9 cellular contexts compared by ENCODE assay signal in the genomic region with DNA sequence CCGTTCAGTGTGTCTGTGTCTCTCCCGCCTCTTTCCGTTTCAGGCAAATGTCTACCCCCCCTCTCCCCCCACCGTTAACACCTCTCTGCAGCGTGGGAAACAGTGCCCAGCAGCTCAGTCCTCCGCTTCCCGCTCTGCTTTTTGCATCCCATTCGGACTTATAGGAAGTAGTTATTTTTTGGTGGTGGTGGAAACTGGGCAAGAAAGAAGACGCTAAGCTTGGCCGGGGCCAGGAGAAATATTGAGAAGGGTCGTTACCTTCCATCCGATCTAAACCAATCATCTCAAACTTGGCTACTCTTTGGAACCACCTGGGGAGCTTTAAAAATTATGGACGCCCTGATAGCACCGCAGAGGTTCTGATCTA. TPM values are rescaled to one million over a fixed set of nuclear protein-coding genes. Genes with fewer than 3 reads are reported as not detected.
DNase-seq lines count a peak whose midpoint lies in the region; ATAC-seq, FAIRE-seq and TF ChIP-seq lines count a peak whose summit lies in the region.
"Had no signal": no experiment of that assay in that cellular context is flagged by ENCODE, and none has a peak within 500 bp of the region (broad histone marks: within the 10 kb centered on the region; RNA-seq: fewer than 3 reads in every experiment).

No MANE protein-coding gene starts in this region.

- no peak overlapping the region for H3K27ac ChIP-seq in hepatocyte
- H3K27ac ChIP-seq: neutrophil had no signal

- TF ChIP-seq CTCF in hepatocyte (IDR thresholded peaks at IDR 0.05; ENCODE audit: poor library complexity): no peak

- peak overlapping the region; percentile 97 for H3K4me2 ChIP-seq in hepatocyte

- no peaks in the 10 kb centered on the region for H3K9me3 ChIP-seq in T-helper 17 cell (ENCODE audit: control insufficient read depth, low read length, poor library complexity, severe bottlenecking)
- no peaks in the 10 kb centered on the region for H3K9me3 ChIP-seq in hepatocyte (ENCODE audit: low read depth)
- H3K9me3 ChIP-seq: neutrophil had no signal

- no peaks in the 10 kb centered on the region for H3K9me2 ChIP-seq in hepatocyte (replicated peaks; ENCODE audit: insufficient read depth)

- peaks cover 76% of the 10 kb centered on the region for H3K27me3 ChIP-seq in hepatocyte

- no peak for TF ChIP-seq POLR2A in GM12892 (IDR thresholded peaks at IDR 0.05; ENCODE audit: low read depth, low read length)

- H3K36me3 Mint-ChIP-seq in T-helper 17 cell (ENCODE audit: low read depth): peaks cover 9% of the 10 kb centered on the region
- no peaks in the 10 kb centered on the region for H3K36me3 Mint-ChIP-seq in stimulated activated memory B cell treated with anti-CD40 and anti-IgM and Interleukin-4, amounts not matched to agents 10 μg/mL and 1 μg/mL and 100 μg/mL, for 72 hours

- H3K36me3 ChIP-seq in hepatocyte (replicated peaks; ENCODE audit: insufficient read depth, low read depth): no peaks in the 10 kb centered on the region
- H3K36me3 ChIP-seq: neutrophil had no signal

- DNase-seq in NCI-H510A treated with DMSO at 0.1 percent for 48 hours (lab: John Stamatoyannopoulos, UW) (peak; percentile 70), NCI-H510A (lab: John Stamatoyannopoulos, UW) (no peak), T-helper 17 cell (no peak), hepatocyte (ENCODE audit: low spot score) (no peak), epidermal melanocyte (ENCODE audit: insufficient read length, low spot score) (no peak), GM12892 (ENCODE audit: insufficient read length) (no peak), dedifferentiated amniotic fluid mesenchymal stem cell (ENCODE audit: extremely low spot score) (no peak)

- FAIRE-seq in GM12892 (lab: Jason Lieb, UNC): no peak

- no peak overlapping the region for H3K4me3 ChIP-seq in hepatocyte

- ATAC-seq in T-helper 17 cell: peak; percentile 10
- no peak for ATAC-seq in stimulated activated memory B cell treated with anti-CD40 and anti-IgM and Interleukin-4, amounts not matched to agents 10 μg/mL and 1 μg/mL and 100 μg/mL, for 72 hours

- H4K20me1 ChIP-seq in hepatocyte (ENCODE audit: insufficient read depth, poor library complexity, severe bottlenecking): no peaks in the 10 kb centered on the region

- 7% methylated on average over 14 of the region's 14 CpGs for WGBS in hepatocyte (ENCODE audit: low lambda C conversion rate, missing lambda C conversion rate)

- H3K79me2 ChIP-seq in hepatocyte: no peaks in the 10 kb centered on the region

- H3K4me3 Mint-ChIP-seq in T-helper 17 cell: peak overlapping the region; percentile 93
- peak overlapping the region; percentile 59 for H3K4me3 Mint-ChIP-seq in stimulated activated memory B cell treated with anti-CD40 and anti-IgM and Interleukin-4, amounts not matched to agents 10 μg/mL and 1 μg/mL and 100 μg/mL, for 72 hours

- H3K27ac Mint-ChIP-seq in T-helper 17 cell: peak overlapping the region; percentile 77
- H3K27ac Mint-ChIP-seq in stimulated activated memory B cell treated with anti-CD40 and anti-IgM and Interleukin-4, amounts not matched to agents 10 μg/mL and 1 μg/mL and 100 μg/mL, for 72 hours: no peak overlapping the region

- peaks cover 43% of the 10 kb centered on the region for H3K4me1 Mint-ChIP-seq in T-helper 17 cell
- H3K4me1 Mint-ChIP-seq in stimulated activated memory B cell treated with anti-CD40 and anti-IgM and Interleukin-4, amounts not matched to agents 10 μg/mL and 1 μg/mL and 100 μg/mL, for 72 hours: peaks cover 15% of the 10 kb centered on the region

- H3K27me3 Mint-ChIP-seq in T-helper 17 cell: peaks cover 8% of the 10 kb centered on the region
- H3K27me3 Mint-ChIP-seq in stimulated activated memory B cell treated with anti-CD40 and anti-IgM and Interleukin-4, amounts not matched to agents 10 μg/mL and 1 μg/mL and 100 μg/mL, for 72 hours: peaks cover 95% of the 10 kb centered on the region

- peaks cover 18% of the 10 kb centered on the region for H3K4me1 ChIP-seq in hepatocyte (ENCODE audit: insufficient read depth)

- H3K9me3 Mint-ChIP-seq in stimulated activated memory B cell treated with anti-CD40 and anti-IgM and Interleukin-4, amounts not matched to agents 10 μg/mL and 1 μg/mL and 100 μg/mL, for 72 hours: no peaks in the 10 kb centered on the region

- H2AFZ ChIP-seq in hepatocyte: no peak overlapping the region

RNA-seq across cellular contexts. Expression of a gene that starts 0.5 kb away (rescaled TPM):
- total RNA-seq in T-helper 17 cell (10 to 100 TPM; 20.2 to 22.5 TPM), hepatocyte (0.32 and 0.60 TPM in 2 replicates)
- polyA plus RNA-seq in hepatocyte: 0.26 and 0.48 TPM in 2 replicates
- polyA plus RNA-seq in GM12892 (2012; ENCODE audit: missing spikeins): 0.11 TPM

Comparison
In these comparisons a context has a peak if more than half of its experiments do, and no peak if none do; other contexts are left out.
1. RNA of a gene that starts 0.5 kb away (total RNA-seq): 20.2 to 22.5 TPM in T-helper 17 cell; 0.32 to 0.60 TPM in hepatocyte; every median in the first group is over 10 times any median in the second.